ENCODE assay signal across 5 cellular contexts in the genomic region with DNA sequence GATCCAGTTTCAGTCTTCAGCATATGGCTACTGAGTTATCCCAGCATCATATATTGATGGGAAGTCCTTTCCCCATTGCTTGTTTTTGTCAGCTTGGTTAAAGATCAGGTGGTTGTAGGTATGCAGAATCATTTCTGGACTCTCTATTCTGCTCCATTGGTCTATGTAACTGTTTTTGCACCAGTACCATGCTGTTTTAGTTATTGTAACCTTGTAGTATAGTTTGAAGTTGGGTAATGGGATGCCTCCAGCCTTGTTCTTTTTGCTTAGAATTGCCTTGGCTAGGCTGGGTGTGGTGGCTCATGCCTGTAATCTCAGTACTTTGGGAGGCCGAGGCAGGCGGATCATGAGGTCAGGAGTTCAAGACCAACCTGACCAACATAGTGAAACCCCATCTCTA. TPM values are rescaled to one million over a fixed set of nuclear protein-coding genes. Genes with fewer than 3 reads are reported as not detected.
"Had no signal": no experiment of that assay in that cellular context is flagged by ENCODE, and none has a peak within 500 bp of the region (broad histone marks: within the 10 kb centered on the region; RNA-seq: fewer than 3 reads in every experiment).

No MANE protein-coding gene starts in this region.

RNA-seq across cellular contexts. Expression of gene COL9A1, which starts 36.9 kb away (rescaled TPM):
- total RNA-seq: HepG2, HT-29, HT1080, IMR-90 had no signal
- polyA plus RNA-seq: IgD-negative memory B cell, IMR-90 had no signal
